In the genomic region with DNA sequence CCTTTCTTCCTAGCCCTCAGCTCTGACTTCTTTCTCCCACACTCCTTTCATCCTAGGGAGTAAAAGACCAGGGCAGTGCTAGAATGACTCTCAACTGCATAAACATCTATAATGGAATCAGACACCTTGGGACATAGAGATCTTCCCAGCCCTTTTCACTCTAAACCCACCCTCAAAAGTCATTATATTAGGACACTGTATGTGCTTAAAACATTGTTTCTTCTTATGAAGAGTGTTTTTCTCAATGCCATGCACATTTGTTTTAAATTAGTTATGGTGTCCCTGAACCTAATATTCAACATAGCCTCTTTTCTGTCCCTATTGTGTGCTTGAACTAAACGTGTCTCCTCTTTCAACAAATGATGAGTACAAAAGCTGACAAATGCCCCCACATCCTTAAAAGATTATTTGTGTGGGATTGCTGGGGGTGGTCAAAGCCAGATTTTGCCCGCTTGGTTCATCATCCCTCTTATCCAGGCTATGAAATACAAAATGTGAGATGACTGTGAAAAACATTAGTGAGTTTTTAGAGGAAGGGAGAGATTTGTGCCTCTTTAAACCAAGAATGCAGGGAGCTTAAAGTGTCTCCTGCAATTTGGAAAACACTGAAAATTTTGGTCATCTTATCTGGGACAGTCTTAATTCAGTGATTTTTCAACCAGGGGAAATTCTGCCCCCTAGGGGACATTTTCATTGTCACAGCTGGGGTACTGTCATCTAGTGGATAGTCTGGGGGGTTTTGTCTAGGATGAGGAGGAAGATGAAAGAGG, we compare ENCODE assay signal across 9 cellular contexts. TPM values are rescaled to one million over a fixed set of nuclear protein-coding genes. Genes with fewer than 3 reads are reported as not detected.
A peak's percentile ranks its signal among the peaks of the same experiment; 100 is the strongest.
DNase-seq lines count a peak whose midpoint lies in the region; ATAC-seq, FAIRE-seq and TF ChIP-seq lines count a peak whose summit lies in the region.
"Had no signal": no experiment of that assay in that cellular context is flagged by ENCODE, and none has a peak within 500 bp of the region (broad histone marks: within the 10 kb centered on the region; RNA-seq: fewer than 3 reads in every experiment).

No MANE protein-coding gene starts in this region.

- no peaks in the 10 kb centered on the region for H3K9me3 ChIP-seq in upper lobe of right lung

- ATAC-seq in upper lobe of right lung, result peak; percentile 46

- TF ChIP-seq POLR2A in H54 (IDR thresholded peaks at IDR 0.05; ENCODE audit: low read depth, low read length), result no peak

- in situ Hi-C loops in SK-MEL-5 (cut with HindIII; ENCODE audit: low pct_unique_long_range_greater_than_20kb, low sequenced_read_pairs), result no loop called here

- no peaks in the 10 kb centered on the region for H3K36me3 ChIP-seq in upper lobe of right lung

- peak; percentile 67 for FAIRE-seq in H54 (lab: Jason Lieb, UNC)

- intact Hi-C loops in upper lobe of right lung (cut with DNase I), result no loop called here

- DNase-seq in EH (ENCODE audit: low read depth), result peak; percentile 54
- peak; percentile 9 for DNase-seq in H54 (ENCODE audit: insufficient read length, low spot score)
- peak; percentile 63 for DNase-seq in SK-MEL-5 (ENCODE audit: low read depth, low spot score)
- DNase-seq in fibroblast of villous mesenchyme (ENCODE audit: low read depth), result peak; percentile 22
- DNase-seq in upper lobe of right lung, result no peak
- DNase-seq in SIG-M5 treated with dmso at 0.1 percent for 504 hours (lab: John Stamatoyannopoulos, UW; ENCODE audit: unreplicated experiment), result no peak
- DNase-seq in DMS79 (lab: John Stamatoyannopoulos, UW), result no peak
- no peak for DNase-seq in effector CD8-positive, alpha-beta T cell (lab: John Stamatoyannopoulos, UW)

- H3K4me1 ChIP-seq in upper lobe of right lung, result no peaks in the 10 kb centered on the region
- H3K4me1 ChIP-seq: parathyroid adenoma had no signal

- H3K27me3 ChIP-seq in upper lobe of right lung, result no peaks in the 10 kb centered on the region

- TF ChIP-seq CTCF in fibroblast of villous mesenchyme (IDR thresholded peaks at IDR 0.05; ENCODE audit: insufficient read depth, low read depth, low read length) (peak; percentile 73), upper lobe of right lung (IDR thresholded peaks at IDR 0.05) (peak; percentile 43)

- H3K4me3 ChIP-seq in fibroblast of villous mesenchyme (ENCODE audit: low read depth, low read length) (no peak overlapping the region), upper lobe of right lung (no peak overlapping the region)

- no peak overlapping the region for H3K27ac ChIP-seq in upper lobe of right lung
- H3K27ac ChIP-seq: parathyroid adenoma had no signal

RNA-seq across cellular contexts. Expression of gene SERPINB5, which starts 29.0 kb away (rescaled TPM):
- total RNA-seq in SK-MEL-5 (2014; rRNA removed; shearing (Covaris generic)), result not detected in 2 replicates
- polyA plus RNA-seq in SK-MEL-5 (2015; cell fraction: cytosol; rRNA removed), result not detected in 2 replicates
- polyA plus RNA-seq in SK-MEL-5 (2015; cell fraction: nucleus; rRNA removed), result not detected in 2 replicates
- not detected in 2 replicates for total RNA-seq in fibroblast of villous mesenchyme
- total RNA-seq in upper lobe of right lung, result 0.55 TPM

RNA-seq across cellular contexts. Expression of gene SERPINB12, which starts 36.4 kb away (rescaled TPM):
- total RNA-seq in SK-MEL-5 (2014; rRNA removed; shearing (Covaris generic)), result not detected in 2 replicates
- polyA plus RNA-seq in SK-MEL-5 (2015; cell fraction: cytosol; rRNA removed), result not detected in 2 replicates
- polyA plus RNA-seq in SK-MEL-5 (2015; cell fraction: nucleus; rRNA removed), result not detected in 2 replicates
- not detected in 2 replicates for total RNA-seq in fibroblast of villous mesenchyme
- total RNA-seq in upper lobe of right lung, result not detected

Comparison
In these comparisons a context has a peak if more than half of its experiments do, and no peak if none do; other contexts are left out.
1. DNase-seq: peak in EH (single experiment), H54 (single experiment), SK-MEL-5 (single experiment) and fibroblast of villous mesenchyme (single experiment); none in upper lobe of right lung (single experiment), SIG-M5 treated with dmso at 0.1 percent for 504 hours (single experiment), DMS79 (single experiment) and effector CD8-positive, alpha-beta T cell (single experiment).